18 cellular contexts compared by ENCODE assay signal in the genomic region with DNA sequence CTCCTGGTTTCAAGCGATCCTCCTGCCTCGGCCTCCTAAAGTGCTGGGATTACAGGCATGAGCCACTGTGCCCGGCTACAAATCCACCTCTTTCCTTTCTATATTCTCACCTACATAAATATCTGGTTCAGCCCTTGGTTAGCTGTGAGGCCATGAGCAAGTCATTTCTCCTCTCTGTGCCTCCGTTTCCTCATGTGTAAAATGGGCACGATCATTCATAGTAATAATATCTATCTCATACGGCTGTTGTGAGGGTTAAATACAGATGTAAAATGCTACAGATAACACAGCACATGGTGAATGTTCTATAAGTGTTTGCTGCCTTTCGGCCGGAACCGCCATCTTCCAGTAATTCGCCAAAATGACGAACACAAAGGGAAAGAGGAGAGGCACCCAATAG. TPM values are rescaled to one million over a fixed set of nuclear protein-coding genes. Genes with fewer than 3 reads are reported as not detected.
A peak's percentile ranks its signal among the peaks of the same experiment; 100 is the strongest.
DNase-seq lines count a peak whose midpoint lies in the region; ATAC-seq, FAIRE-seq and TF ChIP-seq lines count a peak whose summit lies in the region.
"Had no signal": no experiment of that assay in that cellular context is flagged by ENCODE, and none has a peak within 500 bp of the region (broad histone marks: within the 10 kb centered on the region; RNA-seq: fewer than 3 reads in every experiment).

No MANE protein-coding gene starts in this region.

- ATAC-seq in HepG2 (no peak), right lobe of liver (no peak), left lung (no peak), gastrocnemius medialis (no peak)
- ATAC-seq: activated naive CD4-positive, alpha-beta T cell treated with anti-CD3 and anti-CD28 coated beads, Interleukin-2, amount 50 U/mL, for 72 hours had no signal

- H3K4me1 ChIP-seq in HepG2 (ENCODE audit: insufficient read depth, low read length) (peaks cover 43% of the 10 kb centered on the region), right lobe of liver (peaks cover 0 to 3% (median under 1%) of the 10 kb centered on the region in 4 donors), left lung (peaks cover 60 to 82% of the 10 kb centered on the region in 2 donors), gastrocnemius medialis (peaks cover 88 to 94% of the 10 kb centered on the region in 2 donors)

- POLR2A ChIA-PET in HepG2 (lab: Yijun Ruan, JAX) = no interaction called here

- H3K79me2 ChIP-seq in HepG2 (ENCODE audit: insufficient read depth, low read length) = no peaks in the 10 kb centered on the region

- H3K4me3 ChIP-seq in HepG2 (replicated peaks in 1 of 3; ENCODE audit: insufficient read depth in 1 of 3, low read depth in 2 of 3, low read length in 3 of 3) (no peak overlapping the region), right lobe of liver (no peak overlapping the region), left lung (no peak overlapping the region), gastrocnemius medialis (no peak overlapping the region)

- no peak for DNase-seq in HepG2 (ENCODE audit: low spot score)
- no peak for DNase-seq in right lobe of liver
- no peak for DNase-seq in left lung
- no peak for DNase-seq in gastrocnemius medialis
- no peak for DNase-seq in DMS114 treated with DMSO at 0.1 percent for 48 hours (lab: John Stamatoyannopoulos, UW; ENCODE audit: unreplicated experiment)
- DNase-seq in NCI-H1930 (lab: John Stamatoyannopoulos, UW) = no peak
- no peak for DNase-seq in HTR-8/SVneo (ENCODE audit: insufficient read length, low spot score)
- DNase-seq in stimulated activated CD4-positive, alpha-beta T cell treated with anti-CD3 and anti-CD28 coated beads, Interleukin-2, amount 100 ng/mL, for 48 hours = no peak
- DNase-seq: Caco-2; GDM1; mammary epithelial cell; NCI-H2107; NCI-H774; nucleus accumbens; stimulated activated CD8-positive, alpha-beta memory T cell treated with anti-CD3 and anti-CD28 coated beads, Interleukin-4, amount 100 ng/mL, for 48 hours had no signal

- over 99% methylated on average over 11 of the region's 11 CpGs for WGBS in HepG2 (ENCODE audit: low lambda C conversion rate)
- 90% methylated on average over 9 of the region's 11 CpGs for WGBS in right lobe of liver (ENCODE audit: insufficient coverage, low coverage, low lambda C conversion rate, missing lambda C conversion rate)

- intact Hi-C loops in HepG2 (cut with micrococcal nuclease; ENCODE audit: unreplicated experiment) (no loop called here), right lobe of liver (cut with DNase I) (no loop called here), left lung (cut with DNase I) (no loop called here), gastrocnemius medialis (cut with DNase I; ENCODE audit: low total_unique reads) (no loop called here)

- H3K27me3 ChIP-seq in HepG2 (ENCODE audit: control insufficient read depth in 1 of 2, insufficient read depth in 2 of 2, low read length in 2 of 2) (no peaks in the 10 kb centered on the region), right lobe of liver (no peaks in the 10 kb centered on the region), left lung (no peaks in the 10 kb centered on the region), gastrocnemius medialis (no peaks in the 10 kb centered on the region)

- no peaks in the 10 kb centered on the region for H4K20me1 ChIP-seq in HepG2 (ENCODE audit: insufficient read depth, low read length)

- TF ChIP-seq CTCF in HepG2 (CRISPR knock-in tag; IDR thresholded peaks at IDR 0.05) (no peak), right lobe of liver (IDR thresholded peaks at IDR 0.05) (no peak), left lung (IDR thresholded peaks at IDR 0.05) (no peak), gastrocnemius medialis (IDR thresholded peaks at IDR 0.05 in 4 of 5, conservative IDR thresholded peaks at IDR 0.05 in 1 of 5) (no peak)

- no peak for TF ChIP-seq EP300 in HepG2 (IDR thresholded peaks at IDR 0.05; ENCODE audit: low read depth in 2 of 2, low read length in 2 of 2)
- TF ChIP-seq EP300 in HepG2 (CRISPR knock-in tag; IDR thresholded peaks at IDR 0.05; ENCODE audit: borderline replicate concordance) = no peak

- no peak overlapping the region for H3K4me2 ChIP-seq in HepG2 (ENCODE audit: low read depth, low read length)

- no peak overlapping the region for H2AFZ ChIP-seq in HepG2 (ENCODE audit: low read length)

- H3K9me3 ChIP-seq in HepG2 (ENCODE audit: low read length) (no peaks in the 10 kb centered on the region), right lobe of liver (no peaks in the 10 kb centered on the region), left lung (no peaks in the 10 kb centered on the region), gastrocnemius medialis (no peaks in the 10 kb centered on the region)
- H3K9me3 ChIP-seq: Caco-2 had no signal

- TF ChIP-seq POLR2A in HepG2 (IDR thresholded peaks at IDR 0.05; ENCODE audit: insufficient read depth in 1 of 2, low read depth in 2 of 2, low read length in 2 of 2) = no peak
- no peak for TF ChIP-seq POLR2A in right lobe of liver (IDR thresholded peaks at IDR 0.05)
- no peak for TF ChIP-seq POLR2A in gastrocnemius medialis (IDR thresholded peaks at IDR 0.05)

- H3K9ac ChIP-seq in HepG2 (ENCODE audit: insufficient read depth, low read depth, low read length) = no peak overlapping the region

- no peak for FAIRE-seq in HepG2 (lab: Jason Lieb, UNC)
- FAIRE-seq in HTR-8/SVneo (lab: Jason Lieb, UNC) = no peak
- FAIRE-seq: colon, RCC 7860 had no signal

- H3K36me3 ChIP-seq in HepG2 (replicated peaks in 1 of 2; ENCODE audit: control insufficient read depth in 1 of 2, insufficient read depth in 2 of 2, low read length in 2 of 2) (no peaks in the 10 kb centered on the region; a peak in 1 of 5 replicates), right lobe of liver (no peaks in the 10 kb centered on the region), left lung (no peaks in the 10 kb centered on the region), gastrocnemius medialis (no peaks in the 10 kb centered on the region)

- H3K27ac ChIP-seq in HepG2 (ENCODE audit: extremely low read length, insufficient read depth, low read length) = no peak overlapping the region
- no peak overlapping the region for H3K27ac ChIP-seq in right lobe of liver
- H3K27ac ChIP-seq in left lung = peak overlapping the region; percentile 58 to 67
- peak overlapping the region; percentile 87 to 94 (median 90) for H3K27ac ChIP-seq in gastrocnemius medialis

- CTCF ChIA-PET in HepG2 (lab: Yijun Ruan, JAX; ENCODE audit: low intra/inter-chr PET ratio, low total read pairs) = no interaction called here

- BruUV-seq in HepG2 (replicated peaks; lab: Mats Ljungman, UMichigan) = no TSS peak

- no peak for TF ChIP-seq RAD21 in HepG2 (CRISPR knock-in tag; IDR thresholded peaks at IDR 0.05)

- in situ Hi-C loops in HepG2 (cut with HindIII; ENCODE audit: extremely low pct_ligation_motif_present, low pct_unique_long_range_greater_than_20kb) = no loop called here
- in situ Hi-C loops in gastrocnemius medialis (cut with MboI; ENCODE audit: low sequenced_read_pairs in 4 of 4) = no loop called here

TF ChIP-seq in HepG2, 621 proteins besides CTCF, POLR2A, EP300 and RAD21:
- TF ChIP-seq ZNF629 (CRISPR knock-in tag; conservative IDR thresholded peaks at IDR 0.05) (peak; percentile 79), SETDB1 (CRISPR knock-in tag; IDR thresholded peaks at IDR 0.05; ENCODE audit: borderline replicate concordance) (no peak)
- TF ChIP-seq, protein P1, sequence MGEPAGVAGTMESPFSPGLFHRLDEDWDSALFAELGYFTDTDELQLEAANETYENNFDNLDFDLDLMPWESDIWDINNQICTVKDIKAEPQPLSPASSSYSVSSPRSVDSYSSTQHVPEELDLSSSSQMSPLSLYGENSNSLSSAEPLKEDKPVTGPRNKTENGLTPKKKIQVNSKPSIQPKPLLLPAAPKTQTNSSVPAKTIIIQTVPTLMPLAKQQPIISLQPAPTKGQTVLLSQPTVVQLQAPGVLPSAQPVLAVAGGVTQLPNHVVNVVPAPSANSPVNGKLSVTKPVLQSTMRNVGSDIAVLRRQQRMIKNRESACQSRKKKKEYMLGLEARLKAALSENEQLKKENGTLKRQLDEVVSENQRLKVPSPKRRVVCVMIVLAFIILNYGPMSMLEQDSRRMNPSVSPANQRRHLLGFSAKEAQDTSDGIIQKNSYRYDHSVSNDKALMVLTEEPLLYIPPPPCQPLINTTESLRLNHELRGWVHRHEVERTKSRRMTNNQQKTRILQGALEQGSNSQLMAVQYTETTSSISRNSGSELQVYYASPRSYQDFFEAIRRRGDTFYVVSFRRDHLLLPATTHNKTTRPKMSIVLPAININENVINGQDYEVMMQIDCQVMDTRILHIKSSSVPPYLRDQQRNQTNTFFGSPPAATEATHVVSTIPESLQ (CRISPR knock-in tag; conservative IDR thresholded peaks at IDR 0.05) = no peak

RNA-seq across cellular contexts. Expression of a gene that starts 29.4 kb away (rescaled TPM):
- total RNA-seq in HepG2 (2016; rRNA removed; fragmentation: Illumina TruSeq; extraction: Trizol) (5.6 and 9.1 TPM in 2 replicates), right lobe of liver (10 to 100 TPM; 31.3 to 90.9 (median 43.7) TPM), left lung (100 to 1,000 TPM; 324 to 434 TPM), gastrocnemius medialis (100 to 1,000 TPM in 1 of 4 donors, 10 to 100 TPM in 3; 68.9 to 108 (median 83.5) TPM)
- 4.1 and 4.6 TPM in 2 replicates for total RNA-seq in HepG2 (2016; cell fraction: cytosol; rRNA removed; fragmentation: Illumina TruSeq; extraction: Trizol; ENCODE audit: low read depth)
- total RNA-seq in HepG2 (2016; cell fraction: insoluble cytoplasmic fraction; rRNA removed; fragmentation: Illumina TruSeq; extraction: Trizol) = 4.7 and 8.9 TPM in 2 replicates
- 5.4 and 5.7 TPM in 2 replicates for total RNA-seq in HepG2 (2016; cell fraction: membrane; rRNA removed; fragmentation: Illumina TruSeq; extraction: Trizol)
- 28.3 and 31.6 TPM in 2 replicates for total RNA-seq in HepG2 (2016; cell fraction: nucleus; rRNA removed; fragmentation: Illumina TruSeq; extraction: Trizol)
- polyA plus RNA-seq in HepG2 (2011; rRNA removed) = 10.3 and 13.1 TPM in 2 replicates
- 3.8 and 6.6 TPM in 2 replicates for polyA plus RNA-seq in HepG2 (2011; cell fraction: cytosol; rRNA removed)
- 128 and 235 TPM in 2 replicates for polyA plus RNA-seq in HepG2 (2011; cell fraction: nucleus; rRNA removed)
- 17.9 and 25.0 TPM in 2 replicates for polyA plus RNA-seq in HepG2 (2012)
- 1.9 TPM in 2 replicates for polyA plus RNA-seq in HepG2 (2016; cell fraction: cytosol; fragmentation: Illumina TruSeq; extraction: Trizol; ENCODE audit: low read depth)
- polyA plus RNA-seq in HepG2 (2016; cell fraction: insoluble cytoplasmic fraction; fragmentation: Illumina TruSeq; extraction: Trizol; ENCODE audit: low read depth) = 7.0 and 9.8 TPM in 2 replicates
- polyA plus RNA-seq in HepG2 (2016; cell fraction: membrane; fragmentation: Illumina TruSeq; extraction: Trizol; ENCODE audit: low read depth) = 2.8 TPM in 2 replicates
- 78.2 and 78.5 TPM in 2 replicates for polyA plus RNA-seq in HepG2 (2016; cell fraction: nucleus; fragmentation: Illumina TruSeq; extraction: Trizol; ENCODE audit: insufficient read depth, low read depth)
- polyA minus RNA-seq in HepG2 (2011; rRNA and poly(A)+ RNA removed; ENCODE audit: low replicate concordance) = 24.8 and 26.5 TPM in 2 replicates
- 17.5 and 18.6 TPM in 2 replicates for polyA minus RNA-seq in HepG2 (2011; cell fraction: cytosol; rRNA and poly(A)+ RNA removed)
- 39.8 and 42.6 TPM in 2 replicates for polyA minus RNA-seq in HepG2 (2011; cell fraction: nucleus; rRNA and poly(A)+ RNA removed)

Comparison
In these comparisons a context has a peak if more than half of its experiments do, and no peak if none do; other contexts are left out.
1. H3K27ac ChIP-seq: peak in left lung (2 of 2) and gastrocnemius medialis (4 of 4); none in HepG2 (single experiment) and right lobe of liver (0 of 3).